In the genomic region with DNA sequence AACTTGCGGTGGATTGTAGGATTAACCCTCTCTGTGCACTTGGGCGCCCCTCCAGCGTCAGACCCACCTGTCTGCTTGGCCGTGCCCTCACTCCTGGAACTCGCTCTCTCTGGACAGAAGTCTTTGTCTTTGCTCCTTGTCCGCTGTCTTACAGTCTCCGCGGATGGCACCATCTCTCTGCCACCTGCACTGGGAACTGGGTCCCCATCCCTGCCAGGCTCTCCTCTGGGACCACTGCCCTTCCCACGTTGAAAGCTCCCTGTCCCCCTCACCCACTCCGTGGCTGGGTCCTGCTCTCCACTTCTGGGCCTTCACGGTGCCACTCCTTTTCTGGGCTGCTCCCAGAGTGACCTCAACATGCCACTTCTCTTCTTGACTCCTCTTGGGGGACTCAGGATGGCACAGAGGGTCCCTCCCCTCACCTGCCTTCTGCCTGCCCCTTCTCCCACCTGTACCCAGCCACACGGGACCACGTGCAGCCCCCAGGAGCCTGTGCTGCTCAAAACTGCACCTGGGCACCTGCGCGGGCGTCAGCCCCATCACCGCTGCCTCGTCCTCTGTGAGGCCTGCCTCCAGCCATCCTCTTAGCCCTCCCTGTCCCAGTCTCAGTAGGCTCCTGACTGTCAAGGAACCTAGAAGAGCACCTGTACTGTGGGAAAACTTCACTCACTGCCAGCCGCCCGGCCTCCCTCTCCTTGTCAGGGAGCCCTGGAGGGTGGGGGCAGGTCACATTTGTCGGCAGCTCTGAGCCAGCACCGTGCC, we compare ENCODE assay signal across 23 cellular contexts. TPM values are rescaled to one million over a fixed set of nuclear protein-coding genes. Genes with fewer than 3 reads are reported as not detected.
DNase-seq lines count a peak whose midpoint lies in the region; ATAC-seq and TF ChIP-seq lines count a peak whose summit lies in the region.
"Had no signal": no experiment of that assay in that cellular context is flagged by ENCODE, and none has a peak within 500 bp of the region (broad histone marks: within the 10 kb centered on the region; RNA-seq: fewer than 3 reads in every experiment).

No MANE protein-coding gene starts in this region.

- ATAC-seq in gastroesophageal sphincter (no peak), GM21526 (IDR thresholded peaks at IDR 0.05; ENCODE audit: low FRiP score, unreplicated experiment) (no peak)
- ATAC-seq: foreskin keratinocyte had no signal

- peaks cover 0 to 15% (median 0%) of the 10 kb centered on the region in 3 donors for H3K4me1 ChIP-seq in gastroesophageal sphincter
- H3K4me1 ChIP-seq: foreskin keratinocyte had no signal

- H3K4me3 ChIP-seq in gastroesophageal sphincter, result no peak overlapping the region

- peak overlapping the region; percentile 78 for H3K27ac ChIP-seq in cingulate gyrus (ENCODE audit: low read depth, low read length)
- H3K27ac ChIP-seq in substantia nigra (ENCODE audit: low read depth, low read length, poor library complexity, severe bottlenecking), result peak overlapping the region; percentile 93
- H3K27ac ChIP-seq in gastroesophageal sphincter, result no peak overlapping the region
- H3K27ac ChIP-seq: epithelial cell of prostate, foreskin keratinocyte, KMS-11, neutrophil had no signal

- TF ChIP-seq EP300 in gastroesophageal sphincter (IDR thresholded peaks at IDR 0.05), result no peak

- H3K4me1 Mint-ChIP-seq in T-helper 2 cell treated with Interferon-gamma antibody and Interleukin-4, amounts not matched to agents 5 μg/mL and 100 μg/mL, for 36 hours (ENCODE audit: low read depth), result peaks cover 3% of the 10 kb centered on the region
- peaks cover 26% of the 10 kb centered on the region for H3K4me1 Mint-ChIP-seq in mesothelial cell of epicardium

- no peak for DNase-seq in T-helper 2 cell treated with Interferon-gamma antibody and Interleukin-4, amounts not matched to agents 5 μg/mL and 100 μg/mL, for 36 hours (ENCODE audit: low spot score)
- DNase-seq in T-helper 2 cell (no peak), mesothelial cell of epicardium (ENCODE audit: low spot score in 2 of 2, unreplicated experiment in 2 of 2) (no peak), substantia nigra (lab: John Stamatoyannopoulos, UW) (peak in 1 of 49 donors; percentile 20)
- no peak for DNase-seq in activated T-cell treated with anti-CD3 and anti-CD28 coated beads, Interleukin-2, amount 50 U/mL, for 1 hour
- DNase-seq: 8988T; activated CD4-positive, alpha-beta T cell treated with anti-CD3 and anti-CD28 coated beads, Interleukin-2, amount 10 ng/mL, durations not matched to agents 7 days and 5 days; activated naive CD4-positive, alpha-beta T cell treated with anti-CD3 and anti-CD28 coated beads for 36 hours; Caco-2; foreskin keratinocyte; midbrain; NCI-H1048; NCI-H2081 treated with DMSO at 0.1 percent for 48 hours; NCI-H510A treated with DMSO at 0.1 percent for 48 hours; stimulated activated CD8-positive, alpha-beta memory T cell treated with anti-CD3 and anti-CD28 coated beads, Interleukin-4, amount 100 ng/mL, for 48 hours had no signal

- TF ChIP-seq CTCF in mesothelial cell of epicardium (IDR thresholded peaks at IDR 0.05; ENCODE audit: unreplicated experiment), result no peak
- TF ChIP-seq CTCF in gastroesophageal sphincter (IDR thresholded peaks at IDR 0.05), result no peak

- no peaks in the 10 kb centered on the region for H3K27me3 ChIP-seq in gastroesophageal sphincter
- H3K27me3 ChIP-seq: foreskin keratinocyte, neutrophil had no signal

- H3K27me3 Mint-ChIP-seq in T-helper 2 cell treated with Interferon-gamma antibody and Interleukin-4, amounts not matched to agents 5 μg/mL and 100 μg/mL, for 36 hours (ENCODE audit: low read depth), result no peaks in the 10 kb centered on the region
- H3K27me3 Mint-ChIP-seq in mesothelial cell of epicardium (ENCODE audit: low read depth), result no peaks in the 10 kb centered on the region
- H3K27me3 Mint-ChIP-seq: activated CD4-positive, alpha-beta T cell treated with anti-CD3 and anti-CD28 coated beads, Interleukin-2, amount 10 ng/mL, durations not matched to agents 7 days and 5 days had no signal

- H3K9me3 ChIP-seq in gastroesophageal sphincter, result no peaks in the 10 kb centered on the region
- H3K9me3 ChIP-seq: Caco-2, neutrophil had no signal

- TF ChIP-seq POLR2A in gastroesophageal sphincter (IDR thresholded peaks at IDR 0.05), result no peak

- H3K9me3 Mint-ChIP-seq in T-helper 2 cell treated with Interferon-gamma antibody and Interleukin-4, amounts not matched to agents 5 μg/mL and 100 μg/mL, for 36 hours, result no peaks in the 10 kb centered on the region
- H3K9me3 Mint-ChIP-seq in mesothelial cell of epicardium, result no peaks in the 10 kb centered on the region
- H3K9me3 Mint-ChIP-seq: activated CD4-positive, alpha-beta T cell treated with anti-CD3 and anti-CD28 coated beads, Interleukin-2, amount 10 ng/mL, durations not matched to agents 7 days and 5 days; activated naive CD4-positive, alpha-beta T cell treated with anti-CD3 and anti-CD28 coated beads for 36 hours had no signal

- H3K36me3 ChIP-seq in gastroesophageal sphincter, result peaks cover 0 to 99% of the 10 kb centered on the region in 2 donors

- WGBS in gastroesophageal sphincter (ENCODE audit: low coverage in 1 of 2), 2 donors, result 63 to 75% methylated on average over 3 to 13 of the region's 22 CpGs

- no peak overlapping the region for H3K4me3 Mint-ChIP-seq in T-helper 2 cell treated with Interferon-gamma antibody and Interleukin-4, amounts not matched to agents 5 μg/mL and 100 μg/mL, for 36 hours
- H3K4me3 Mint-ChIP-seq in mesothelial cell of epicardium, result no peak overlapping the region
- H3K4me3 Mint-ChIP-seq: activated CD4-positive, alpha-beta T cell treated with anti-CD3 and anti-CD28 coated beads, Interleukin-2, amount 10 ng/mL, durations not matched to agents 7 days and 5 days; activated naive CD4-positive, alpha-beta T cell treated with anti-CD3 and anti-CD28 coated beads for 36 hours had no signal

- H3K36me3 Mint-ChIP-seq in T-helper 2 cell treated with Interferon-gamma antibody and Interleukin-4, amounts not matched to agents 5 μg/mL and 100 μg/mL, for 36 hours (ENCODE audit: low read depth), result peaks cover 54% of the 10 kb centered on the region
- peaks cover 48% of the 10 kb centered on the region for H3K36me3 Mint-ChIP-seq in mesothelial cell of epicardium

- peak overlapping the region; percentile 41 for H3K27ac Mint-ChIP-seq in T-helper 2 cell treated with Interferon-gamma antibody and Interleukin-4, amounts not matched to agents 5 μg/mL and 100 μg/mL, for 36 hours
- H3K27ac Mint-ChIP-seq in mesothelial cell of epicardium, result peak overlapping the region; percentile 73
- H3K27ac Mint-ChIP-seq: activated CD4-positive, alpha-beta T cell treated with anti-CD3 and anti-CD28 coated beads, Interleukin-2, amount 10 ng/mL, durations not matched to agents 7 days and 5 days; activated naive CD4-positive, alpha-beta T cell treated with anti-CD3 and anti-CD28 coated beads for 36 hours had no signal

RNA-seq across cellular contexts. Expression of gene CNDP2, which starts 11.1 kb away (rescaled TPM):
- 195 to 198 TPM (median 197 TPM) in 3 replicates for total RNA-seq in mesothelial cell of epicardium
- total RNA-seq in gastroesophageal sphincter, result 10 to 100 TPM; 37.5 to 48.9 (median 48.0) TPM

RNA-seq across cellular contexts. Expression of gene CNDP1, which starts 27.0 kb away (rescaled TPM):
- total RNA-seq in mesothelial cell of epicardium, result 0.40 to 0.75 TPM (median 0.41 TPM) in 3 replicates
- total RNA-seq in gastroesophageal sphincter, result under 1 TPM in 1 of 4 donors, not detected in 3; 0.15 TPM
- total RNA-seq: activated CD4-positive, alpha-beta T cell treated with anti-CD3 and anti-CD28 coated beads, Interleukin-2, amount 10 ng/mL, durations not matched to agents 7 days and 5 days; activated naive CD4-positive, alpha-beta T cell treated with anti-CD3 and anti-CD28 coated beads for 36 hours; Daoy; foreskin keratinocyte; left colon had no signal

RNA-seq across cellular contexts. Expression of gene DIPK1C, which starts 50.2 kb away (rescaled TPM):
- total RNA-seq in mesothelial cell of epicardium, result not detected in 3 replicates
- under 1 TPM in 2 of 4 donors, not detected in 2; 0.13 to 0.42 TPM for total RNA-seq in gastroesophageal sphincter
- total RNA-seq: activated CD4-positive, alpha-beta T cell treated with anti-CD3 and anti-CD28 coated beads, Interleukin-2, amount 10 ng/mL, durations not matched to agents 7 days and 5 days; activated naive CD4-positive, alpha-beta T cell treated with anti-CD3 and anti-CD28 coated beads for 36 hours; Caco-2; Daoy; foreskin keratinocyte had no signal

Comparison
In these comparisons a context has a peak if more than half of its experiments do, and no peak if none do; other contexts are left out.
1. H3K27ac ChIP-seq: peak in cingulate gyrus (single experiment) and substantia nigra (single experiment); none in gastroesophageal sphincter (0 of 4).